Comparison of ENCODE assay signal across 23 cellular contexts in genomic region chr2:57685047-57685446, GRCh38.
"Had no signal": no experiment of that assay in that cellular context is flagged by ENCODE, and none has a peak within 500 bp of the region (broad histone marks: within the 10 kb centered on the region; RNA-seq: fewer than 3 reads in every experiment).

No MANE protein-coding gene starts in this region.

- H3K27ac ChIP-seq: RWPE1 had no signal

- H3K9me2 ChIP-seq: SK-N-SH had no signal

- H3K9me3 ChIP-seq: SK-N-SH had no signal

- DNase-seq: KBM-7; MV-4-11; NCI-H1048; NCI-H1105; NCI-H1417; NCI-H1436 treated with DMSO at 0.1 percent for 48 hours; NCI-H187; NCI-H2029; NCI-H2081 treated with DMSO at 0.1 percent for 48 hours; NCI-H2171; NCI-H226; NCI-H446; NCI-H510A; NCI-H524 treated with DMSO at 0.1 percent for 48 hours; NCI-H69; NCI-H774; NK-92 treated with Interleukin-12 subunit alpha and Interleukin-12 subunit beta, amount 100 ng/mL, for 24 hours; PC-3; SHP77; SK-N-SH; SW 1271 had no signal

- ATAC-seq: Panc1, PC-3 had no signal

- H3K4me2 ChIP-seq: SK-N-SH had no signal

- H3K9ac ChIP-seq: SK-N-SH had no signal
